7 cellular contexts compared by ENCODE assay signal in the genomic region with DNA sequence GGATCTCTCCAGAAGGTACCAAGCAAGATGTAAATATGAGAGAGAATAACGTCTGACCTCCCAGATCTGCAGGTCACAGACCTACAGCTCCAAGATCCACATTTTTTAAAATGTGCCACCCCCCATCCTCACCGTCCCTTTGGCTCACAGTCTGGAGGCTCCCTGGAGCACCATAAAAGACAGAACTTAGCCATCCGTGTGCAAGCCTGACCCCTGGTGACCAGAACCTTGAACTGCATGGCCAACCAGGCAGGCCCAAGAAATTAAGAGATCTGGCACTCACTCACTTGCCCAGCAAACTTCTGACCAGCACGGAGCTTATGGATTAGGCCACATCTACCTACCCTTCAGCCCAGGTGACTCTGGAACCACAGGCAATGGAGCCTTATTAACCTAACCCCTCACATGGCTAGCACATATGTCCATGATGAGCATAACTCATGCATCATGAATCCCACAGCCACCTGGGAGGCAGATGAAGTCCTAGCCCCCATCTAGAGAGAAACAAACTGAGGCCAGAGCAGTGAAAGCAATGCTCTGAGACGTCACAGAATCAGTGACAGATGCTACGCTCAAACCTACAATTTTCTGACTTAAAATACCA.
DNase-seq lines count a peak whose midpoint lies in the region; ATAC-seq and TF ChIP-seq lines count a peak whose summit lies in the region.

No MANE protein-coding gene starts in this region.

- H3K27ac ChIP-seq in caudate nucleus (ENCODE audit: low read depth, low read length), result no peak overlapping the region

- DNase-seq in GM12865 (ENCODE audit: low read depth) (peak; percentile 84), NCI-H1105 treated with DMSO at 0.1 percent for 48 hours (lab: John Stamatoyannopoulos, UW) (peak; percentile 57), caudate nucleus (lab: John Stamatoyannopoulos, UW) (peak in 53 of 61 donors; percentile 5 to 69 (median 36)), kidney glomerular epithelial cell (lab: John Stamatoyannopoulos, UW) (peak; percentile 46)
- peak; percentile 58 to 67 for DNase-seq in stimulated activated CD4-positive, alpha-beta T cell treated with anti-CD3 and anti-CD28 coated beads, Interleukin-4, amount 100 ng/mL, for 4 hours

- H3K4me3 ChIP-seq in GM12865 (ENCODE audit: low read depth, low read length) (no peak overlapping the region), WI38 (ENCODE audit: low read depth, low read length) (no peak overlapping the region)

- TF ChIP-seq CTCF in GM12865 (IDR thresholded peaks at IDR 0.05; ENCODE audit: insufficient read depth, low read depth, low read length, missing control alignments) (peak; percentile 93), WI38 (IDR thresholded peaks at IDR 0.05; ENCODE audit: low read depth, low read length) (peak; percentile 98)

- ATAC-seq in HG02973 (IDR thresholded peaks at IDR 0.05; ENCODE audit: unreplicated experiment), result no peak
